8 cellular contexts compared by ENCODE assay signal in genomic region chr5:140174472-140175366, GRCh38. TPM values are rescaled to one million over a fixed set of nuclear protein-coding genes. Genes with fewer than 3 reads are reported as not detected.
A peak's percentile ranks its signal among the peaks of the same experiment; 100 is the strongest.
DNase-seq lines count a peak whose midpoint lies in the region; ATAC-seq, FAIRE-seq and TF ChIP-seq lines count a peak whose summit lies in the region.

CYSTM1 (plus strand) TSS chr5:140175188; CDS start chr5:140194466, 19,278 bp downstream.

- H3K79me2 ChIP-seq in SU-DHL-6 (ENCODE audit: insufficient read depth, low read length), result no peaks in the 10 kb centered on the region

- H3K27me3 ChIP-seq in SU-DHL-6 (ENCODE audit: low read length), result no peaks in the 10 kb centered on the region
- H3K27me3 ChIP-seq in pancreas, result no peaks in the 10 kb centered on the region
- H3K27me3 ChIP-seq in tibial artery, result no peaks in the 10 kb centered on the region

- peak within 1 kb of the TSS; percentile 74 for H3K4me2 ChIP-seq in SU-DHL-6 (ENCODE audit: low read depth, low read length, poor library complexity, severe bottlenecking)

- H3K27ac Mint-ChIP-seq in activated naive CD8-positive, alpha-beta T cell treated with anti-CD3 and anti-CD28 coated beads, Interleukin-2, amount 50 U/mL, for 24 hours, result peak within 1 kb of the TSS; percentile 86

- TF ChIP-seq CTCF in GM12864 (IDR thresholded peaks at IDR 0.05; ENCODE audit: low read depth, low read length, missing control alignments) (no peak), SU-DHL-6 (IDR thresholded peaks at IDR 0.05; ENCODE audit: insufficient read depth, low read length, poor library complexity, severe bottlenecking) (no peak), pancreas (IDR thresholded peaks at IDR 0.05) (no peak), tibial artery (IDR thresholded peaks at IDR 0.05) (no peak)

- H4K20me1 ChIP-seq in SU-DHL-6 (ENCODE audit: low read depth, low read length), result no peaks in the 10 kb centered on the region

- WGBS in pancreas, 2 donors, result 2% methylated on average over 57 to 61 of the region's 61 CpGs

- ATAC-seq in HG02678 (IDR thresholded peaks at IDR 0.05; ENCODE audit: unreplicated experiment), result peak; percentile 92
- ATAC-seq in activated naive CD8-positive, alpha-beta T cell treated with anti-CD3 and anti-CD28 coated beads, Interleukin-2, amount 50 U/mL, for 24 hours, result peak; percentile 94
- ATAC-seq in Right ventricle myocardium superior (ENCODE audit: poor library complexity), result peak; percentile 96
- peak; percentile 86 to 94 (median 90) for ATAC-seq in pancreas

- DNase-seq in GM12864 (ENCODE audit: low read depth), result peak; percentile 82
- DNase-seq in NCI-H1417 (lab: John Stamatoyannopoulos, UW), result peak; percentile 91 to 95 (median 93)
- peak; percentile 96 for DNase-seq in activated naive CD8-positive, alpha-beta T cell treated with anti-CD3 and anti-CD28 coated beads, Interleukin-2, amount 50 U/mL, for 24 hours
- peak; percentile 98 for DNase-seq in Right ventricle myocardium superior
- peak; percentile 96 to 99 (median 99) for DNase-seq in pancreas
- peak; percentile 94 to 98 for DNase-seq in tibial artery

- H3K4me1 Mint-ChIP-seq in activated naive CD8-positive, alpha-beta T cell treated with anti-CD3 and anti-CD28 coated beads, Interleukin-2, amount 50 U/mL, for 24 hours, result peaks cover 15% of the 10 kb centered on the region

- peaks cover 5 to 26% (median 23%) of the 10 kb centered on the region in 3 donors for H3K4me1 ChIP-seq in pancreas
- peaks cover 0 to 39% (median 15%) of the 10 kb centered on the region in 4 donors for H3K4me1 ChIP-seq in tibial artery

- no peaks in the 10 kb centered on the region for H3K36me3 Mint-ChIP-seq in activated naive CD8-positive, alpha-beta T cell treated with anti-CD3 and anti-CD28 coated beads, Interleukin-2, amount 50 U/mL, for 24 hours (ENCODE audit: low read depth)

- H3K9me2 ChIP-seq in SU-DHL-6 (replicated peaks; ENCODE audit: insufficient read depth, low read length), result no peaks in the 10 kb centered on the region

- H3K4me3 ChIP-seq in GM12864 (ENCODE audit: low read depth, low read length) (peak within 1 kb of the TSS; percentile 85), SU-DHL-6 (ENCODE audit: insufficient read depth, low read length, poor library complexity, severe bottlenecking) (peak within 1 kb of the TSS; percentile 71), pancreas (peak within 1 kb of the TSS; percentile 78 to 98 (median 97)), tibial artery (peak within 1 kb of the TSS; percentile 97 to 98)

- H3K4me3 Mint-ChIP-seq in activated naive CD8-positive, alpha-beta T cell treated with anti-CD3 and anti-CD28 coated beads, Interleukin-2, amount 50 U/mL, for 24 hours, result peak within 1 kb of the TSS; percentile 95

- 0 out of 2 replicates have a peak, but pooled peaks cover 3% of the 10 kb centered on the region for H3F3A ChIP-seq in SU-DHL-6 (ENCODE audit: insufficient read depth)

- H2AFZ ChIP-seq in SU-DHL-6 (ENCODE audit: low read depth, low read length, severe bottlenecking), result peak within 1 kb of the TSS; percentile 90

- no peaks in the 10 kb centered on the region for H3K9me3 Mint-ChIP-seq in activated naive CD8-positive, alpha-beta T cell treated with anti-CD3 and anti-CD28 coated beads, Interleukin-2, amount 50 U/mL, for 24 hours

- H3K9ac ChIP-seq in SU-DHL-6 (ENCODE audit: low read length), result peak within 1 kb of the TSS; percentile 64

- FAIRE-seq in pancreas (lab: Jason Lieb, UNC), result no peak

- H3K36me3 ChIP-seq in SU-DHL-6 (ENCODE audit: low read length) (no peaks in the 10 kb centered on the region), pancreas (no peaks in the 10 kb centered on the region), tibial artery (no peaks in the 10 kb centered on the region)

- H3K27ac ChIP-seq in SU-DHL-6 (ENCODE audit: low read depth, low read length) (no peak within 1 kb of the TSS), pancreas (peak within 1 kb of the TSS; percentile 99 to 100 (median 100)), tibial artery (peak within 1 kb of the TSS; percentile 99)

- no peaks in the 10 kb centered on the region for H3K27me3 Mint-ChIP-seq in activated naive CD8-positive, alpha-beta T cell treated with anti-CD3 and anti-CD28 coated beads, Interleukin-2, amount 50 U/mL, for 24 hours

- H3K9me3 ChIP-seq in SU-DHL-6 (ENCODE audit: insufficient read depth, low read length) (no peaks in the 10 kb centered on the region), pancreas (no peaks in the 10 kb centered on the region), tibial artery (no peaks in the 10 kb centered on the region)

- intact Hi-C loops in Right ventricle myocardium superior (cut with DNase I), result loop anchor here (5.0 kb wide), 2 partner anchors 68 to 173 kb away; partner anchors contain the start of gene HBEGF
- intact Hi-C loops in pancreas (cut with DNase I), result loop anchor here in 1 of 3 donors (5.0 kb wide), 1 partner anchor 173 kb away; the partner anchor contains the start of gene HBEGF
- intact Hi-C loops in tibial artery (cut with DNase I; ENCODE audit: low total_unique reads), result no loop called here

RNA-seq across cellular contexts. Expression of gene CYSTM1, which starts in this region (rescaled TPM):
- total RNA-seq in Right ventricle myocardium superior, result 58.3 TPM
- total RNA-seq in pancreas, result 10 to 100 TPM; 30.2 to 66.2 (median 44.9) TPM
- polyA plus RNA-seq in pancreas, result 100 to 1,000 TPM in 1 of 2 donors, 10 to 100 TPM in 1; 80.6 to 185 TPM
